8 cellular contexts compared by ENCODE assay signal in the genomic region with DNA sequence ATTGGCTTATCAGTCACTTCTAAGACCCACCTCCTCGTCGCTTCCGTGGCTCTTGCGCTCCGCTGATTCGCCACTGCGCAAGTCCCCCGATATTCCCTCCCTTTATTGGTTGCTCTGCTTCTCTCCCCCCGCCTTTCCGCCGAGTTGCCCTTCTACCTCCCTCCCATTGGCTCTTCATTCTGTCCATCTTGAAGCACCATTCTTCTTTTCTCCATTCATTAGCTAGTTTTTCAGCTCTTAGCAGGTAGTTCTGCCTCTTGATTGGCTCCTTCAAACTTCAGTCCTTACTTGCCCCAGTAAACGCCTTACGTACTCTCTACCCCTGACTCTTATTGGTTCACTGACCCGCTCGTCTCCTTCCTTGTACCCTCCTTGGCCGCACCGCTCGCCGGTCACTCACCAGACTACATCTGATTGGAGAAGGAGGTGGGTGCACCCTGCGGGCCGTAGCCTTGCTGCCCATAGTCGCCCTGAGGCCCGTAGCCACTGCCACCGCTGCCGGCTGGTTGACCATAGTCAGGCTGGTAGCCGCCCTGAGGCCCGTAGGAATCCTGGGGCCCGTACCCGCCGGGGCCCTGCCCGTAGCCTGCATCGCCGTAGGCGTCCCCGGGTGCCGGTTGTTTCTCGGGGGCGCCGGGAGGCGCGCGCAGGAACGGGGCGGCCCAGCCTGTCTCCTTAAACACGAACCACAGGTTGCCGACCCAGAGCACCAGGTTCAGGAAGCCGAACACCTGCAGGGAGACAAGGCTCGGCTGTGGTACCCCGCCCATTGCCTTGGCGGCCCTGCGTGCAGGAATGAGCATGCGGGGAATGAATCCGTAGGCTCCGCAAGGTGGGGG. TPM values are rescaled to one million over a fixed set of nuclear protein-coding genes. Genes with fewer than 3 reads are reported as not detected.
DNase-seq lines count a peak whose midpoint lies in the region; ATAC-seq and TF ChIP-seq lines count a peak whose summit lies in the region.

No MANE protein-coding gene starts in this region.

- peaks cover 49% of the 10 kb centered on the region for H3K4me1 Mint-ChIP-seq in activated naive CD4-positive, alpha-beta T cell treated with anti-CD3 and anti-CD28 coated beads, Interleukin-2, amount 10 ng/mL, durations not matched to agents 7 days and 5 days

- H3K79me2 ChIP-seq in MM.1S (ENCODE audit: low read length), result no peaks in the 10 kb centered on the region

- H3K9me3 Mint-ChIP-seq in activated naive CD4-positive, alpha-beta T cell treated with anti-CD3 and anti-CD28 coated beads, Interleukin-2, amount 10 ng/mL, durations not matched to agents 7 days and 5 days, result no peaks in the 10 kb centered on the region

- peak; percentile 97 for ATAC-seq in thoracic aorta (ENCODE audit: insufficient number of reproducible peaks, low FRiP score, low read depth)

- H3K4me1 ChIP-seq in MM.1S (ENCODE audit: low read length) (no peaks in the 10 kb centered on the region; the same call in 1 of the 2 replicates), SJSA1 (replicated peaks) (peaks cover 3% of the 10 kb centered on the region), thoracic aorta (ENCODE audit: control insufficient read depth in 1 of 2, low read depth in 2 of 2) (no peaks in the 10 kb centered on the region)

- H3K4me3 ChIP-seq in MM.1S (ENCODE audit: low read length), result peak overlapping the region; percentile 85
- H3K4me3 ChIP-seq in SJSA1, result peak overlapping the region; percentile 57
- H3K4me3 ChIP-seq in thoracic aorta, result peak overlapping the region; percentile 80

- peak overlapping the region; percentile 61; the same call in 1 of the 2 replicates for H2AFZ ChIP-seq in MM.1S (ENCODE audit: low read length)

- H3K36me3 ChIP-seq in MM.1S (replicated peaks; ENCODE audit: insufficient read depth, low read length), result no peaks in the 10 kb centered on the region
- H3K36me3 ChIP-seq in SJSA1, result no peaks in the 10 kb centered on the region
- no peaks in the 10 kb centered on the region for H3K36me3 ChIP-seq in thoracic aorta

- TF ChIP-seq CTCF in MM.1S (IDR thresholded peaks at IDR 0.05; ENCODE audit: low read length) (no peak), thoracic aorta (IDR thresholded peaks at IDR 0.05) (no peak)

- DNase-seq in GDM1 (lab: John Stamatoyannopoulos, UW), result peak; percentile 96
- peak; percentile 98 for DNase-seq in HCEC 1CT
- peak; percentile 96 for DNase-seq in MM.1S
- peak; percentile 94 to 98 for DNase-seq in SJSA1 (ENCODE audit: low read depth in 1 of 2, low spot score in 2 of 2)
- DNase-seq in activated naive CD4-positive, alpha-beta T cell treated with anti-CD3 and anti-CD28 coated beads, Interleukin-2, amount 10 ng/mL, durations not matched to agents 7 days and 5 days, result peak; percentile 90
- DNase-seq in germinal center (ENCODE audit: low spot score), result peak; percentile 89
- peak; percentile 99 for DNase-seq in non-pigmented ciliary epithelial cell (ENCODE audit: low read depth)
- peak; percentile 83 for DNase-seq in thoracic aorta (ENCODE audit: low spot score)

- H3K4me2 ChIP-seq in MM.1S (ENCODE audit: low read depth, low read length), result peak overlapping the region; percentile 49; the same call in 1 of the 2 replicates

- peaks cover 2% of the 10 kb centered on the region for H3K36me3 Mint-ChIP-seq in activated naive CD4-positive, alpha-beta T cell treated with anti-CD3 and anti-CD28 coated beads, Interleukin-2, amount 10 ng/mL, durations not matched to agents 7 days and 5 days

- H3K27ac ChIP-seq in MM.1S (ENCODE audit: low read length) (peak overlapping the region; percentile 74), SJSA1 (no peak overlapping the region), thoracic aorta (peak overlapping the region; percentile 77 to 86)

- H3K9me2 ChIP-seq in MM.1S (replicated peaks; ENCODE audit: insufficient read depth, low read length), result no peaks in the 10 kb centered on the region

- no peaks in the 10 kb centered on the region for H3K27me3 Mint-ChIP-seq in activated naive CD4-positive, alpha-beta T cell treated with anti-CD3 and anti-CD28 coated beads, Interleukin-2, amount 10 ng/mL, durations not matched to agents 7 days and 5 days

- no peaks in the 10 kb centered on the region for H4K20me1 ChIP-seq in MM.1S (ENCODE audit: insufficient read depth, low read length)

- no peaks in the 10 kb centered on the region for H3K9me3 ChIP-seq in MM.1S (replicated peaks; ENCODE audit: insufficient read depth, low read length)
- no peaks in the 10 kb centered on the region for H3K9me3 ChIP-seq in SJSA1 (replicated peaks)
- no peaks in the 10 kb centered on the region for H3K9me3 ChIP-seq in thoracic aorta

- peak overlapping the region; percentile 89 for H3K27ac Mint-ChIP-seq in activated naive CD4-positive, alpha-beta T cell treated with anti-CD3 and anti-CD28 coated beads, Interleukin-2, amount 10 ng/mL, durations not matched to agents 7 days and 5 days

- H3F3A ChIP-seq in MM.1S (ENCODE audit: insufficient read depth, low read length), result no peaks in the 10 kb centered on the region

- H3K4me3 Mint-ChIP-seq in activated naive CD4-positive, alpha-beta T cell treated with anti-CD3 and anti-CD28 coated beads, Interleukin-2, amount 10 ng/mL, durations not matched to agents 7 days and 5 days, result peak overlapping the region; percentile 88

- H3K9ac ChIP-seq in MM.1S (ENCODE audit: low read length), result peak overlapping the region; percentile 72

- H3K27me3 ChIP-seq in MM.1S (replicated peaks; ENCODE audit: insufficient read depth, low read length) (no peaks in the 10 kb centered on the region), SJSA1 (replicated peaks) (no peaks in the 10 kb centered on the region), thoracic aorta (replicated peaks; ENCODE audit: insufficient read depth) (no peaks in the 10 kb centered on the region)

- CTCF ChIA-PET in activated naive CD4-positive, alpha-beta T cell treated with anti-CD3 and anti-CD28 coated beads, Interleukin-2, amount 10 ng/mL, durations not matched to agents 7 days and 5 days (lab: Charles Lee), result interaction anchor here (0.7 to 2.5 kb wide), 2 partner anchors 19 to 25 kb away, joined by 3 to 12 read pairs; a partner anchor contains a TSS

RNA-seq across cellular contexts. Expression of a gene that starts 5.1 kb away (rescaled TPM):
- 2.4 and 3.6 TPM in 2 replicates for total RNA-seq in SJSA1 (2014; rRNA removed; shearing (Covaris generic))
- 10 to 100 TPM; 21.4 to 46.7 TPM for total RNA-seq in thoracic aorta

RNA-seq across cellular contexts. Expression of a gene that starts 8.7 kb away (rescaled TPM):
- total RNA-seq in SJSA1 (2014; rRNA removed; shearing (Covaris generic)), result 0.16 and 0.53 TPM in 2 replicates
- 1 to 10 TPM; 3.2 to 6.9 TPM for total RNA-seq in thoracic aorta

RNA-seq across cellular contexts. Expression of a gene that starts 19.6 kb away (rescaled TPM):
- total RNA-seq in SJSA1 (2014; rRNA removed; shearing (Covaris generic)), result 48.3 and 63.8 TPM in 2 replicates
- 100 to 1,000 TPM in 1 of 2 donors, 10 to 100 TPM in 1; 90.2 to 101 TPM for total RNA-seq in thoracic aorta

RNA-seq across cellular contexts. Expression of a gene that starts 28.7 kb away (rescaled TPM):
- total RNA-seq in SJSA1 (2014; rRNA removed; shearing (Covaris generic)), result 1.00 TPM in 1 of 2 replicates, not detected in the other
- total RNA-seq in thoracic aorta, result 10 to 100 TPM in 1 of 2 donors, 1 to 10 TPM in 1; 3.5 to 16.8 TPM

RNA-seq across cellular contexts. Expression of a gene that starts 41.9 kb away (rescaled TPM):
- not detected in 2 replicates for total RNA-seq in SJSA1 (2014; rRNA removed; shearing (Covaris generic))
- total RNA-seq in thoracic aorta, result under 1 TPM in 1 of 2 donors, not detected in 1; 0.81 TPM
